In the genomic region with DNA sequence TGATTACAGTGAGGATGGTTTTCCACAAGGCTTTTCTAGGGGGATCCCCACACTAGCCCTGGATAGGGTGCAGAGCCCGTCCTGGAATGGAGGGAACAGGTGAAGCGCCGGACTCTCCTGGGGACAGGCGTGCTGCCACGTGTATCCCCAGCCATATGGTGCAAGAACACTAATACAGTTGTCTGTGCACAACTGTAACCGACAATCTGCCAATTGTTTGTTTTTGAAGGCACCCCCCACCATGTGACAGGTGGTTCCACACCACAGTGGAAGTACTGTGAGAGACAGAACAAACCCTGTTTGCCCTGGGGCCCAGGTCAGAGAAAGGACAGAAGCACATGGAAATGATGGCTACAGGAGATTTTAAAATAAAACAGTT, we compare ENCODE assay signal across 21 cellular contexts. TPM values are rescaled to one million over a fixed set of nuclear protein-coding genes. Genes with fewer than 3 reads are reported as not detected.
DNase-seq lines count a peak whose midpoint lies in the region; ATAC-seq, FAIRE-seq and TF ChIP-seq lines count a peak whose summit lies in the region.
"Had no signal": no experiment of that assay in that cellular context is flagged by ENCODE, and none has a peak within 500 bp of the region (broad histone marks: within the 10 kb centered on the region; RNA-seq: fewer than 3 reads in every experiment).

No MANE protein-coding gene starts in this region.

- no peak for TF ChIP-seq POLR2A in HepG2 (IDR thresholded peaks at IDR 0.05; ENCODE audit: insufficient read depth in 1 of 2, low read depth in 2 of 2, low read length in 2 of 2)
- no peak for TF ChIP-seq POLR2A in right lobe of liver (IDR thresholded peaks at IDR 0.05)
- TF ChIP-seq POLR2A in GM18505 (IDR thresholded peaks at IDR 0.05; ENCODE audit: borderline replicate concordance, extremely low read depth, insufficient read depth, insufficient read length), result no peak

- CTCF ChIA-PET in HepG2 (lab: Yijun Ruan, JAX; ENCODE audit: low intra/inter-chr PET ratio, low total read pairs), result no interaction called here

- no peaks in the 10 kb centered on the region for H3K79me2 ChIP-seq in HepG2 (ENCODE audit: insufficient read depth, low read length)

- TF ChIP-seq EP300 in HepG2 (IDR thresholded peaks at IDR 0.05; ENCODE audit: low read depth in 2 of 2, low read length in 2 of 2), result no peak
- no peak for TF ChIP-seq EP300 in HepG2 (CRISPR knock-in tag; IDR thresholded peaks at IDR 0.05; ENCODE audit: borderline replicate concordance)

- intact Hi-C loops in HepG2 (cut with micrococcal nuclease; ENCODE audit: unreplicated experiment) (no loop called here), right lobe of liver (cut with DNase I) (no loop called here)

- BruUV-seq in HepG2 (replicated peaks; lab: Mats Ljungman, UMichigan), result no TSS peak

- 48% methylated on average over 6 of the region's 6 CpGs for WGBS in HepG2 (ENCODE audit: low lambda C conversion rate)
- 67% methylated on average over 5 of the region's 6 CpGs for WGBS in right lobe of liver (ENCODE audit: insufficient coverage, low coverage, low lambda C conversion rate, missing lambda C conversion rate)

- H3K4me2 ChIP-seq in HepG2 (ENCODE audit: low read depth, low read length), result no peak overlapping the region
- H3K4me2 ChIP-seq: A549, SK-N-SH had no signal

- H3K36me3 ChIP-seq in HepG2 (replicated peaks in 1 of 2; ENCODE audit: control insufficient read depth in 1 of 2, insufficient read depth in 2 of 2, low read length in 2 of 2) (no peaks in the 10 kb centered on the region), right lobe of liver (no peaks in the 10 kb centered on the region)

- TF ChIP-seq CTCF in HepG2 (CRISPR knock-in tag; IDR thresholded peaks at IDR 0.05) (no peak), right lobe of liver (IDR thresholded peaks at IDR 0.05) (no peak), coronary artery (IDR thresholded peaks at IDR 0.05) (no peak)

- ATAC-seq in HepG2 (no peak), right lobe of liver (no peak), SK-N-SH treated with all-trans-retinoic acid at 6 μM for 48 hours (no peak), GM18505 (IDR thresholded peaks at IDR 0.05; ENCODE audit: unreplicated experiment) (no peak), GM19463 (IDR thresholded peaks at IDR 0.05; ENCODE audit: unreplicated experiment) (no peak)
- ATAC-seq: A549 had no signal

- no peaks in the 10 kb centered on the region for H4K20me1 ChIP-seq in HepG2 (ENCODE audit: insufficient read depth, low read length)

- H3K4me1 ChIP-seq in HepG2 (ENCODE audit: insufficient read depth, low read length) (no peaks in the 10 kb centered on the region), right lobe of liver (no peaks in the 10 kb centered on the region)
- H3K4me1 ChIP-seq: A549 had no signal

- no peak for FAIRE-seq in HepG2 (lab: Jason Lieb, UNC)
- FAIRE-seq: A549 had no signal

- no peak overlapping the region for H3K4me3 ChIP-seq in HepG2 (replicated peaks in 1 of 3; ENCODE audit: insufficient read depth in 1 of 3, low read depth in 2 of 3, low read length in 3 of 3)
- no peak overlapping the region for H3K4me3 ChIP-seq in right lobe of liver
- H3K4me3 ChIP-seq in coronary artery, result no peak overlapping the region
- H3K4me3 ChIP-seq: A549 had no signal

- TF ChIP-seq RAD21 in HepG2 (CRISPR knock-in tag; IDR thresholded peaks at IDR 0.05), result no peak

- in situ Hi-C loops in HepG2 (cut with HindIII; ENCODE audit: extremely low pct_ligation_motif_present, low pct_unique_long_range_greater_than_20kb), result no loop called here

- DNase-seq in HepG2 (ENCODE audit: low spot score) (no peak), right lobe of liver (no peak), NCI-H524 treated with DMSO at 0.1 percent for 48 hours (lab: John Stamatoyannopoulos, UW) (peak; percentile 77), foreskin melanocyte (peak; percentile 12), coronary artery (ENCODE audit: low spot score) (no peak)
- DNase-seq: C1 segment of cervical spinal cord, DMS153, HCEC 1CT, Kasumi-1, MM.1S, NCI-H1105, NCI-H1930, NCI-H446 treated with DMSO at 0.1 percent for 48 hours, SK-N-SH had no signal

- no peaks in the 10 kb centered on the region for H3K9me3 ChIP-seq in HepG2 (ENCODE audit: low read length)
- no peaks in the 10 kb centered on the region for H3K9me3 ChIP-seq in right lobe of liver
- H3K9me3 ChIP-seq: A549, SK-N-SH had no signal

- H3K27ac ChIP-seq in HepG2 (ENCODE audit: extremely low read length, insufficient read depth, low read length) (no peak overlapping the region), right lobe of liver (no peak overlapping the region), coronary artery (no peak overlapping the region)
- H3K27ac ChIP-seq: A549 had no signal

- H2AFZ ChIP-seq in HepG2 (ENCODE audit: low read length), result no peak overlapping the region

- no peak overlapping the region for H3K9ac ChIP-seq in HepG2 (ENCODE audit: insufficient read depth, low read depth, low read length)
- H3K9ac ChIP-seq: SK-N-SH had no signal

- POLR2A ChIA-PET in HepG2 (lab: Yijun Ruan, JAX), result no interaction called here

- peaks cover 0 to 5% of the 10 kb centered on the region in 2 experiments; a peak in 3 of 5 replicates for H3K27me3 ChIP-seq in HepG2 (ENCODE audit: control insufficient read depth in 1 of 2, insufficient read depth in 2 of 2, low read length in 2 of 2)
- H3K27me3 ChIP-seq in right lobe of liver, result no peaks in the 10 kb centered on the region

TF ChIP-seq in HepG2, 621 proteins besides CTCF, POLR2A, EP300 and RAD21:
- TF ChIP-seq, protein P1, sequence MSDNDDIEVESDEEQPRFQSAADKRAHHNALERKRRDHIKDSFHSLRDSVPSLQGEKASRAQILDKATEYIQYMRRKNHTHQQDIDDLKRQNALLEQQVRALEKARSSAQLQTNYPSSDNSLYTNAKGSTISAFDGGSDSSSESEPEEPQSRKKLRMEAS (IDR thresholded peaks at IDR 0.05), result 0 out of 2 replicates have a peak, but pooled peaks have one; percentile 34
- TF ChIP-seq, protein P2, sequence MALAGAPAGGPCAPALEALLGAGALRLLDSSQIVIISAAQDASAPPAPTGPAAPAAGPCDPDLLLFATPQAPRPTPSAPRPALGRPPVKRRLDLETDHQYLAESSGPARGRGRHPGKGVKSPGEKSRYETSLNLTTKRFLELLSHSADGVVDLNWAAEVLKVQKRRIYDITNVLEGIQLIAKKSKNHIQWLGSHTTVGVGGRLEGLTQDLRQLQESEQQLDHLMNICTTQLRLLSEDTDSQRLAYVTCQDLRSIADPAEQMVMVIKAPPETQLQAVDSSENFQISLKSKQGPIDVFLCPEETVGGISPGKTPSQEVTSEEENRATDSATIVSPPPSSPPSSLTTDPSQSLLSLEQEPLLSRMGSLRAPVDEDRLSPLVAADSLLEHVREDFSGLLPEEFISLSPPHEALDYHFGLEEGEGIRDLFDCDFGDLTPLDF (CRISPR knock-in tag; IDR thresholded peaks at IDR 0.05), result no peak

TF ChIP-seq in SK-N-SH treated with all-trans-retinoic acid at 6 μM for 48 hours, 23 proteins besides CTCF, POLR2A, EP300 and RAD21 (continues in another document):
- TF ChIP-seq ARNTL (CRISPR knock-in tag; IDR thresholded peaks at IDR 0.05; ENCODE audit: borderline replicate concordance, low read depth) (no peak), POU6F1 (CRISPR knock-in tag; IDR thresholded peaks at IDR 0.05; ENCODE audit: borderline replicate concordance, low read depth) (no peak), ZNF8 (CRISPR knock-in tag; IDR thresholded peaks at IDR 0.05) (no peak), ESRRG (CRISPR knock-in tag; IDR thresholded peaks at IDR 0.05) (no peak), ZNF70 (CRISPR knock-in tag; IDR thresholded peaks at IDR 0.05) (no peak), BACH2 (CRISPR knock-in tag; IDR thresholded peaks at IDR 0.05; ENCODE audit: borderline replicate concordance) (no peak), OSR1 (CRISPR knock-in tag; IDR thresholded peaks at IDR 0.05) (no peak), CSDC2 (CRISPR knock-in tag; IDR thresholded peaks at IDR 0.05) (no peak), ZFP30 (CRISPR knock-in tag; IDR thresholded peaks at IDR 0.05) (no peak)

RNA-seq across cellular contexts. Expression of gene MYCN, which starts 52.9 kb away (rescaled TPM):
- total RNA-seq in HepG2 (2016; rRNA removed; fragmentation: Illumina TruSeq; extraction: Trizol) (not detected in 2 replicates), right lobe of liver (under 1 TPM in 4 of 6 experiments, not detected in 2; 0.07 to 0.35 (median 0.23) TPM)
- total RNA-seq in HepG2 (2016; cell fraction: cytosol; rRNA removed; fragmentation: Illumina TruSeq; extraction: Trizol; ENCODE audit: low read depth), result not detected in 2 replicates
- not detected in 2 replicates for total RNA-seq in HepG2 (2016; cell fraction: insoluble cytoplasmic fraction; rRNA removed; fragmentation: Illumina TruSeq; extraction: Trizol)
- total RNA-seq in HepG2 (2016; cell fraction: membrane; rRNA removed; fragmentation: Illumina TruSeq; extraction: Trizol), result not detected in 2 replicates
- not detected in 2 replicates for total RNA-seq in HepG2 (2016; cell fraction: nucleus; rRNA removed; fragmentation: Illumina TruSeq; extraction: Trizol)
- not detected in 2 replicates for polyA plus RNA-seq in HepG2 (2011; rRNA removed)
- polyA plus RNA-seq in HepG2 (2011; cell fraction: cytosol; rRNA removed), result not detected in 2 replicates
- not detected in 2 replicates for polyA plus RNA-seq in HepG2 (2011; cell fraction: nucleus; rRNA removed)
- not detected in 2 replicates for polyA plus RNA-seq in HepG2 (2012)
- polyA plus RNA-seq in HepG2 (2016; cell fraction: cytosol; fragmentation: Illumina TruSeq; extraction: Trizol; ENCODE audit: low read depth), result not detected in 2 replicates
- not detected in 2 replicates for polyA plus RNA-seq in HepG2 (2016; cell fraction: insoluble cytoplasmic fraction; fragmentation: Illumina TruSeq; extraction: Trizol; ENCODE audit: low read depth)
- polyA plus RNA-seq in HepG2 (2016; cell fraction: membrane; fragmentation: Illumina TruSeq; extraction: Trizol; ENCODE audit: low read depth), result not detected in 2 replicates
- not detected in 2 replicates for polyA plus RNA-seq in HepG2 (2016; cell fraction: nucleus; fragmentation: Illumina TruSeq; extraction: Trizol; ENCODE audit: insufficient read depth, low read depth)
- polyA minus RNA-seq in HepG2 (2011; rRNA and poly(A)+ RNA removed; ENCODE audit: low replicate concordance), result not detected in 2 replicates
- not detected in 2 replicates for polyA minus RNA-seq in HepG2 (2011; cell fraction: cytosol; rRNA and poly(A)+ RNA removed)
- not detected in 2 replicates for polyA minus RNA-seq in HepG2 (2011; cell fraction: nucleus; rRNA and poly(A)+ RNA removed)
- total RNA-seq: HT1080; T-helper 1 cell treated with Interleukin-12 subunit alpha and Interleukin-12 subunit beta and Interleukin-4 antibody, amounts not matched to agents 30 ng/mL and 1 ng/mL, for 36 hours had no signal
- polyA plus RNA-seq: A549, IgD-negative memory B cell had no signal

Comparison
In these comparisons a context has a peak if more than half of its experiments do, and no peak if none do; other contexts are left out.
1. DNase-seq: peak in NCI-H524 treated with DMSO at 0.1 percent for 48 hours (single experiment) and foreskin melanocyte (single experiment); none in HepG2 (single experiment), right lobe of liver (0 of 3) and coronary artery (single experiment).